Comparison of ENCODE assay signal across 9 cellular contexts in the genomic region with DNA sequence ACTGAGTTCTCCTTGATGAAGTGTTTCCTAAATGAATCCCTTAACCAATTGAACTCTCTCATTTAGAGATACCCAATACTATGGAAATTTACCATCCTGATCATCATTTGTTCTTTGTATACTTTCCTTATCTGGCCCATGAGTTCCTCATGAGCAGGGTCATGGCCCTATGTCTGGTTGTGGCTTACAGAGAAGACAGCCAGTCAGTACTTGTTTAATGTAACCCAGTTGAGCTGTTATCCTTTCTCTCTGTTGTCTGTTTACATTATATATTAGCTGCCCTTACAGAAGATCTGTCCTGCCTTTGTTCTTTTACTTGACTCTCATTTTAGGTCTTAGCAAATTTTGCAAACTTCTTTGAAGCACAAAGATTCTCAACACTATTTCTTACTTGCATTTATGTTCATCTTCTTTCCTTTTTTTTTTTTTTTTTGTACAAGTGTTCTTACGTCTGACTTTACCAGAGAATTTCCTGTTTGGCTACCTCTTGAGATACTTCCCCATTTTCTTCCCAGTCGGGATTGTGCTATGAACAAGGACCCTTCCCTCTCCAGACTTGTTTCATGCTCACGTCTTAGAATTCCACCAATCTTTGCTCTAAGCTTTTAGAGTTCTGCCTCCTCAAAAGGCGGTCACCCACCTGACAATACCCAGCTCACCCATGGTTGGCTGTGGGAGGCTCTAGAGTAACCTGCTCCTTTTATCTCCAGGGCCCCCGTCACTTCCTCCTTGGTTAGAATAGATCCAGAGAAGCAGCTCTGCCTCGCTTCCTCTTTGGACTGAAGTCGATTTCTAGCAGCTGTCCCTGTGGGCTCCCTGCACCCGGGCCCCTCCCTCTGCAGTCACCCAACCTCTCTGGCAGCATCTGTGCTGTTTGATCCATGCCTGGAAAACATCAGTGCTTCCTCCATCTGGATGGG. TPM values are rescaled to one million over a fixed set of nuclear protein-coding genes. Genes with fewer than 3 reads are reported as not detected.
A peak's percentile ranks its signal among the peaks of the same experiment; 100 is the strongest.
DNase-seq lines count a peak whose midpoint lies in the region; ATAC-seq and TF ChIP-seq lines count a peak whose summit lies in the region.
"Had no signal": no experiment of that assay in that cellular context is flagged by ENCODE, and none has a peak within 500 bp of the region (broad histone marks: within the 10 kb centered on the region; RNA-seq: fewer than 3 reads in every experiment).

No MANE protein-coding gene starts in this region.

- no peaks in the 10 kb centered on the region for H3K9me3 ChIP-seq in upper lobe of left lung

- no peaks in the 10 kb centered on the region for H3K36me3 ChIP-seq in upper lobe of left lung

- WGBS in upper lobe of left lung, 2 donors, result 20 to 33% methylated on average over 8 of the region's 8 CpGs

- peak in 1 of 4 donors; percentile 14 for TF ChIP-seq POLR2A in upper lobe of left lung (IDR thresholded peaks at IDR 0.05)

- peaks cover 2% of the 10 kb centered on the region for H3K36me3 Mint-ChIP-seq in activated T-helper 1 cell treated with anti-CD3 and anti-CD28 coated beads, Interleukin-12 subunit alpha, Interleukin-12 subunit beta, Interleukin-2, Interleukin-4 antibody, amounts not matched to agents 30 ng/mL and 10 ng/mL and 1 ng/mL, durations not matched to agents 14 hours and 24 hours and 36 hours (ENCODE audit: low read depth)
- H3K36me3 Mint-ChIP-seq in activated CD8-positive, alpha-beta T cell treated with anti-CD3 and anti-CD28 coated beads for 36 hours (ENCODE audit: low read depth), result no peaks in the 10 kb centered on the region

- H3K4me1 ChIP-seq in upper lobe of left lung, result peaks cover 0 to 3% (median 0%) of the 10 kb centered on the region in 4 donors

- H3K4me1 Mint-ChIP-seq in activated T-helper 1 cell treated with anti-CD3 and anti-CD28 coated beads, Interleukin-12 subunit alpha, Interleukin-12 subunit beta, Interleukin-2, Interleukin-4 antibody, amounts not matched to agents 30 ng/mL and 10 ng/mL and 1 ng/mL, durations not matched to agents 14 hours and 24 hours and 36 hours (ENCODE audit: low read depth), result peaks cover 3% of the 10 kb centered on the region
- H3K4me1 Mint-ChIP-seq in activated CD8-positive, alpha-beta T cell treated with anti-CD3 and anti-CD28 coated beads for 36 hours (ENCODE audit: low read depth), result no peaks in the 10 kb centered on the region

- H3K4me3 ChIP-seq in upper lobe of left lung, result no peak overlapping the region

- CTCF ChIA-PET in activated CD8-positive, alpha-beta T cell treated with anti-CD3 and anti-CD28 coated beads for 36 hours (lab: Charles Lee), result interaction anchor here (1.0 kb wide), 1 partner anchor 67 kb away, joined by 3 read pairs; no protein-coding TSS in a partner anchor

- peak; percentile 0 for DNase-seq in activated T-helper 1 cell treated with Interleukin-2 at 50 U/mL for 16 hours (ENCODE audit: low read depth)
- DNase-seq in activated T-helper 1 cell treated with anti-CD3 and anti-CD28 coated beads, Interleukin-12 subunit alpha, Interleukin-12 subunit beta, Interleukin-2, Interleukin-4 antibody, amounts not matched to agents 30 ng/mL and 10 ng/mL and 1 ng/mL, durations not matched to agents 14 hours and 24 hours and 36 hours (ENCODE audit: low spot score), result no peak
- peak; percentile 68 for DNase-seq in activated CD8-positive, alpha-beta T cell treated with anti-CD3 and anti-CD28 coated beads for 36 hours
- peak; percentile 25 to 42 for DNase-seq in left colon
- DNase-seq in upper lobe of left lung, result peak in 1 of 2 donors; percentile 72
- no peak for DNase-seq in NCI-H345 (lab: John Stamatoyannopoulos, UW)
- no peak for DNase-seq in cerebellar cortex (ENCODE audit: low spot score)

- intact Hi-C loops in activated T-helper 1 cell treated with anti-CD3 and anti-CD28 coated beads, Interleukin-12 subunit alpha, Interleukin-12 subunit beta, Interleukin-2, Interleukin-4 antibody, amounts not matched to agents 30 ng/mL and 10 ng/mL and 1 ng/mL, durations not matched to agents 14 hours and 24 hours and 36 hours (cut with micrococcal nuclease), result no loop called here
- intact Hi-C loops in activated CD8-positive, alpha-beta T cell treated with anti-CD3 and anti-CD28 coated beads for 36 hours (cut with micrococcal nuclease), result no loop called here
- intact Hi-C loops in left colon (cut with DNase I, micrococcal nuclease), result no loop called here

- H3K27ac ChIP-seq in upper lobe of left lung, result peak overlapping the region in 3 of 4 donors; percentile 8 to 40 (median 14)

- TF ChIP-seq CTCF in activated CD8-positive, alpha-beta T cell treated with anti-CD3 and anti-CD28 coated beads for 36 hours (IDR thresholded peaks at IDR 0.05), result no peak
- TF ChIP-seq CTCF in upper lobe of left lung (IDR thresholded peaks at IDR 0.05), result no peak

- H3K4me3 Mint-ChIP-seq in activated T-helper 1 cell treated with anti-CD3 and anti-CD28 coated beads, Interleukin-12 subunit alpha, Interleukin-12 subunit beta, Interleukin-2, Interleukin-4 antibody, amounts not matched to agents 30 ng/mL and 10 ng/mL and 1 ng/mL, durations not matched to agents 14 hours and 24 hours and 36 hours, result no peak overlapping the region
- H3K4me3 Mint-ChIP-seq in activated CD8-positive, alpha-beta T cell treated with anti-CD3 and anti-CD28 coated beads for 36 hours, result no peak overlapping the region

- H3K27me3 ChIP-seq in upper lobe of left lung, result no peaks in the 10 kb centered on the region

- no peaks in the 10 kb centered on the region for H3K9me3 Mint-ChIP-seq in activated T-helper 1 cell treated with anti-CD3 and anti-CD28 coated beads, Interleukin-12 subunit alpha, Interleukin-12 subunit beta, Interleukin-2, Interleukin-4 antibody, amounts not matched to agents 30 ng/mL and 10 ng/mL and 1 ng/mL, durations not matched to agents 14 hours and 24 hours and 36 hours
- H3K9me3 Mint-ChIP-seq in activated CD8-positive, alpha-beta T cell treated with anti-CD3 and anti-CD28 coated beads for 36 hours, result no peaks in the 10 kb centered on the region

- no peaks in the 10 kb centered on the region for H3K27me3 Mint-ChIP-seq in activated T-helper 1 cell treated with anti-CD3 and anti-CD28 coated beads, Interleukin-12 subunit alpha, Interleukin-12 subunit beta, Interleukin-2, Interleukin-4 antibody, amounts not matched to agents 30 ng/mL and 10 ng/mL and 1 ng/mL, durations not matched to agents 14 hours and 24 hours and 36 hours (ENCODE audit: insufficient read depth)
- H3K27me3 Mint-ChIP-seq in activated CD8-positive, alpha-beta T cell treated with anti-CD3 and anti-CD28 coated beads for 36 hours, result no peaks in the 10 kb centered on the region

- POLR2A ChIA-PET in activated CD8-positive, alpha-beta T cell treated with anti-CD3 and anti-CD28 coated beads for 36 hours (lab: Charles Lee), result no interaction called here

- H3K27ac Mint-ChIP-seq in activated T-helper 1 cell treated with anti-CD3 and anti-CD28 coated beads, Interleukin-12 subunit alpha, Interleukin-12 subunit beta, Interleukin-2, Interleukin-4 antibody, amounts not matched to agents 30 ng/mL and 10 ng/mL and 1 ng/mL, durations not matched to agents 14 hours and 24 hours and 36 hours, result no peak overlapping the region
- H3K27ac Mint-ChIP-seq in activated CD8-positive, alpha-beta T cell treated with anti-CD3 and anti-CD28 coated beads for 36 hours, result no peak overlapping the region
- H3K27ac Mint-ChIP-seq: activated T-helper 2 cell treated with anti-CD3 and anti-CD28 coated beads, Interferon-gamma antibody, Interleukin-2, Interleukin-4, amounts not matched to agents 10 μg/mL and 5 μg/mL and 100 μg/mL, durations not matched to agents 14 hours and 24 hours and 36 hours had no signal

- no peak for TF ChIP-seq EP300 in upper lobe of left lung (IDR thresholded peaks at IDR 0.05)

- ATAC-seq in activated CD8-positive, alpha-beta T cell treated with anti-CD3 and anti-CD28 coated beads for 36 hours, result peak; percentile 89
- ATAC-seq in left colon (no peak), upper lobe of left lung (ENCODE audit: low FRiP score in 2 of 2) (peak; percentile 67 to 87), GM21390 (IDR thresholded peaks at IDR 0.05; ENCODE audit: unreplicated experiment) (no peak)

RNA-seq across cellular contexts. Expression of gene RUNX1, which starts 53.6 kb away (rescaled TPM):
- 112 and 116 TPM in 2 replicates for total RNA-seq in activated T-helper 1 cell treated with anti-CD3 and anti-CD28 coated beads, Interleukin-12 subunit alpha, Interleukin-12 subunit beta, Interleukin-2, Interleukin-4 antibody, amounts not matched to agents 30 ng/mL and 10 ng/mL and 1 ng/mL, durations not matched to agents 14 hours and 24 hours and 36 hours
- 10 to 100 TPM; 18.7 to 19.0 TPM for total RNA-seq in activated CD8-positive, alpha-beta T cell treated with anti-CD3 and anti-CD28 coated beads for 36 hours
- total RNA-seq in left colon, result 10 to 100 TPM; 17.7 to 25.8 TPM
- 100 to 1,000 TPM in 3 of 6 donors, 10 to 100 TPM in 3; 62.2 to 252 (median 98.2) TPM for total RNA-seq in upper lobe of left lung

Comparison
In these comparisons a context has a peak if more than half of its experiments do, and no peak if none do; other contexts are left out.
1. DNase-seq: peak in activated T-helper 1 cell treated with Interleukin-2 at 50 U/mL for 16 hours (single experiment), activated CD8-positive, alpha-beta T cell treated with anti-CD3 and anti-CD28 coated beads for 36 hours (single experiment) and left colon (2 of 2); none in activated T-helper 1 cell treated with anti-CD3 and anti-CD28 coated beads, Interleukin-12 subunit alpha, Interleukin-12 subunit beta, Interleukin-2, Interleukin-4 antibody, amounts not matched to agents 30 ng/mL and 10 ng/mL and 1 ng/mL, durations not matched to agents 14 hours and 24 hours and 36 hours (single experiment), NCI-H345 (single experiment) and cerebellar cortex (single experiment).
2. ATAC-seq: peak in activated CD8-positive, alpha-beta T cell treated with anti-CD3 and anti-CD28 coated beads for 36 hours (single experiment) and upper lobe of left lung (2 of 2); none in left colon (single experiment) and GM21390 (single experiment).